ENCODE assay signal across 1 cellular context in the genomic region with DNA sequence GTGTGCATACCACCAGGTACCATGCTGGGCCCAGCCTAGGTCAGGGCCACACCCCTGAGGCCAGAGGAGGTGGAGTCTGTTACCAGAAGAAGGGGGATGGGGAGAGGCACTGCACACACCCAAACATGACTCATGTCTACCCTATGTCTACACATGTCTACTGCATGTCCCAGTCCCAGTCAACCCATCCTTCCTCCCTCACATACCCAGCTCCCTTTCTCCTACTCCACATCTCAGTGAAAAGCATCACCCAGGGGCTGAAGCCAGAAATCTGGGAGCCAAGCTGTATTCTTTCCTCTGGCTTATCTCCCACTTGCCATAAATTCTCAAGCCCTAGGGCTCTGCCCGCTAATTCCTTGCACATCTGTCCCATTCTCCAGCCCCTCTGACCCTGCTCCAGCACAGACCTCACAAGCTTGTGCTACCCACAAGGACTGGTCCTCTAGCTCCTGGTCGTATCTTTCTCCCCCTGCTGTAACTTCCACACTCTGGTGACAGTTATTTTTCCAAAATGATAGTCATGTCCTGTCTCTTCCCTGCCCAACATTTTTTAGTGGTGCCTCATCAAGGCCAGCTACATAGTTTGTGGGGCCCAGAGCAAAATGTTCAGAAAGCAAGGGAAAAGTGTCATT.
TF ChIP-seq lines count a peak whose summit lies in the region.

No MANE protein-coding gene starts in this region.

TF ChIP-seq in GM23338, 12 proteins besides CTCF, POLR2A, EP300 and RAD21 (continued from another document):
- TF ChIP-seq, protein P1, sequence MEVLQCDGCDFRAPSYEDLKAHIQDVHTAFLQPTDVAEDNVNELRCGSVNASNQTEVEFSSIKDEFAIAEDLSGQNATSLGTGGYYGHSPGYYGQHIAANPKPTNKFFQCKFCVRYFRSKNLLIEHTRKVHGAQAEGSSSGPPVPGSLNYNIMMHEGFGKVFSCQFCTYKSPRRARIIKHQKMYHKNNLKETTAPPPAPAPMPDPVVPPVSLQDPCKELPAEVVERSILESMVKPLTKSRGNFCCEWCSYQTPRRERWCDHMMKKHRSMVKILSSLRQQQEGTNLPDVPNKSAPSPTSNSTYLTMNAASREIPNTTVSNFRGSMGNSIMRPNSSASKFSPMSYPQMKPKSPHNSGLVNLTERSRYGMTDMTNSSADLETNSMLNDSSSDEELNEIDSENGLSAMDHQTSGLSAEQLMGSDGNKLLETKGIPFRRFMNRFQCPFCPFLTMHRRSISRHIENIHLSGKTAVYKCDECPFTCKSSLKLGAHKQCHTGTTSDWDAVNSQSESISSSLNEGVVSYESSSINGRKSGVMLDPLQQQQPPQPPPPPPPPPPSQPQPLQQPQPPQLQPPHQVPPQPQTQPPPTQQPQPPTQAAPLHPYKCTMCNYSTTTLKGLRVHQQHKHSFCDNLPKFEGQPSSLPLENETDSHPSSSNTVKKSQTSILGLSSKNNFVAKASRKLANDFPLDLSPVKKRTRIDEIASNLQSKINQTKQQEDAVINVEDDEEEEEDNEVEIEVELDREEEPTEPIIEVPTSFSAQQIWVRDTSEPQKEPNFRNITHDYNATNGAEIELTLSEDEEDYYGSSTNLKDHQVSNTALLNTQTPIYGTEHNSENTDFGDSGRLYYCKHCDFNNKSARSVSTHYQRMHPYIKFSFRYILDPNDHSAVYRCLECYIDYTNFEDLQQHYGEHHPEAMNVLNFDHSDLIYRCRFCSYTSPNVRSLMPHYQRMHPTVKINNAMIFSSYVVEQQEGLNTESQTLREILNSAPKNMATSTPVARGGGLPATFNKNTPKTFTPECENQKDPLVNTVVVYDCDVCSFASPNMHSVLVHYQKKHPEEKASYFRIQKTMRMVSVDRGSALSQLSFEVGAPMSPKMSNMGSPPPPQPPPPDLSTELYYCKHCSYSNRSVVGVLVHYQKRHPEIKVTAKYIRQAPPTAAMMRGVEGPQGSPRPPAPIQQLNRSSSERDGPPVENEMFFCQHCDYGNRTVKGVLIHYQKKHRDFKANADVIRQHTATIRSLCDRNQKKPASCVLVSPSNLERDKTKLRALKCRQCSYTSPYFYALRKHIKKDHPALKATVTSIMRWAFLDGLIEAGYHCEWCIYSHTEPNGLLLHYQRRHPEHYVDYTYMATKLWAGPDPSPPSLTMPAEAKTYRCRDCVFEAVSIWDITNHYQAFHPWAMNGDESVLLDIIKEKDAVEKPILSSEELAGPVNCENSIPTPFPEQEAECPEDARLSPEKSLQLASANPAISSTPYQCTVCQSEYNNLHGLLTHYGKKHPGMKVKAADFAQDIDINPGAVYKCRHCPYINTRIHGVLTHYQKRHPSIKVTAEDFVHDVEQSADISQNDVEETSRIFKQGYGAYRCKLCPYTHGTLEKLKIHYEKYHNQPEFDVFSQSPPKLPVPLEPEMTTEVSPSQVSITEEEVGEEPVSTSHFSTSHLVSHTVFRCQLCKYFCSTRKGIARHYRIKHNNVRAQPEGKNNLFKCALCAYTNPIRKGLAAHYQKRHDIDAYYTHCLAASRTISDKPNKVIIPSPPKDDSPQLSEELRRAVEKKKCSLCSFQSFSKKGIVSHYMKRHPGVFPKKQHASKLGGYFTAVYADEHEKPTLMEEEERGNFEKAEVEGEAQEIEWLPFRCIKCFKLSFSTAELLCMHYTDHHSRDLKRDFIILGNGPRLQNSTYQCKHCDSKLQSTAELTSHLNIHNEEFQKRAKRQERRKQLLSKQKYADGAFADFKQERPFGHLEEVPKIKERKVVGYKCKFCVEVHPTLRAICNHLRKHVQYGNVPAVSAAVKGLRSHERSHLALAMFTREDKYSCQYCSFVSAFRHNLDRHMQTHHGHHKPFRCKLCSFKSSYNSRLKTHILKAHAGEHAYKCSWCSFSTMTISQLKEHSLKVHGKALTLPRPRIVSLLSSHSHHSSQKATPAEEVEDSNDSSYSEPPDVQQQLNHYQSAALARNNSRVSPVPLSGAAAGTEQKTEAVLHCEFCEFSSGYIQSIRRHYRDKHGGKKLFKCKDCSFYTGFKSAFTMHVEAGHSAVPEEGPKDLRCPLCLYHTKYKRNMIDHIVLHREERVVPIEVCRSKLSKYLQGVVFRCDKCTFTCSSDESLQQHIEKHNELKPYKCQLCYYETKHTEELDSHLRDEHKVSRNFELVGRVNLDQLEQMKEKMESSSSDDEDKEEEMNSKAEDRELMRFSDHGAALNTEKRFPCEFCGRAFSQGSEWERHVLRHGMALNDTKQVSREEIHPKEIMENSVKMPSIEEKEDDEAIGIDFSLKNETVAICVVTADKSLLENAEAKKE (CRISPR knock-in tag; IDR thresholded peaks at IDR 0.05), result no peak
- TF ChIP-seq POLR2AphosphoS5 (IDR thresholded peaks at IDR 0.05; ENCODE audit: low read depth) (no peak), NANOG (IDR thresholded peaks at IDR 0.05; ENCODE audit: borderline replicate concordance) (no peak), ZNF331 (CRISPR knock-in tag; IDR thresholded peaks at IDR 0.05; ENCODE audit: low read depth) (no peak)
